ENCODE assay signal across 1 cellular context in the genomic region with DNA sequence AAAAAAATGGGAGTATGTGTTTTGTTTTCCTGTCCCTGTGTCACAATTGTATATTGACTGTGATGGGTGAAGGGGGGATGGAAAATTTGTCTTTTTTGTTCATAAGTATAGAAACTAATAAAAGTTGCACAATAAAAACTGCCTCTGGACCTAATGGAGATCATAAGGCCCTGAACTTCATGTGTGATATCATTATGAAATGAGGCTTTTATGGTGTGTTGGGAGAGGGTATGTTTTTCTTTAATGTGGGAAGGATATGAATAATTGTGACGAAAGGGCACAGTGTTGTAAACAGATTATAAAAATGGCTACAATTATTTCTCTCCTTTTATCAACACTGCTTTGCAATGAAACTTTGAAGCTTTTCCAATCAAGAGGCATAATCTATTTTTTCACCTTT.
TF ChIP-seq lines count a peak whose summit lies in the region.

No MANE protein-coding gene starts in this region.

TF ChIP-seq in IMR-90, 13 proteins besides CTCF, POLR2A, EP300 and RAD21:
- TF ChIP-seq NFE2L2 (IDR thresholded peaks at IDR 0.05; ENCODE audit: low read depth, low read length) (no peak), CEBPB (IDR thresholded peaks at IDR 0.05; ENCODE audit: low read depth, low read length) (0 out of 2 replicates have a peak, but pooled peaks have one; percentile 8), SMC3 (IDR thresholded peaks at IDR 0.05; ENCODE audit: low read depth, low read length) (no peak)
TF ChIP-seq in IMR-90: peak in this region for 1.
